In genomic region chr7:80848841-80849240, GRCh38 we compare ENCODE assay signal across 22 cellular contexts.
"Had no signal": no experiment of that assay in that cellular context is flagged by ENCODE, and none has a peak within 500 bp of the region (broad histone marks: within the 10 kb centered on the region; RNA-seq: fewer than 3 reads in every experiment).

No MANE protein-coding gene starts in this region.

- H3K9me3 Mint-ChIP-seq: activated naive CD8-positive, alpha-beta T cell treated with anti-CD3 and anti-CD28 coated beads for 36 hours had no signal

- H3K4me3 ChIP-seq: breast epithelium, colonic mucosa, dorsolateral prefrontal cortex, hepatocyte, left lung, ovary, psoas muscle, upper lobe of left lung had no signal

- H3K36me3 Mint-ChIP-seq: activated naive CD8-positive, alpha-beta T cell treated with anti-CD3 and anti-CD28 coated beads for 36 hours; naive thymus-derived CD8-positive, alpha-beta T cell had no signal

- H3K27ac ChIP-seq: breast epithelium, colonic mucosa, dorsolateral prefrontal cortex, hepatocyte, left lung, ovary, psoas muscle, upper lobe of left lung had no signal

- ATAC-seq: effector memory CD8-positive, alpha-beta T cell; esophagus mucosa; left lung; naive thymus-derived CD8-positive, alpha-beta T cell; psoas muscle; right cardiac atrium; stimulated activated naive CD8-positive, alpha-beta T cell treated with anti-CD3 and anti-CD28 coated beads, Interleukin-15, Interleukin-2, amounts not matched to agents 100 U/mL and 50 U/mL, for 24 hours had no signal

- H3K36me3 ChIP-seq: breast epithelium, colonic mucosa, left lung, ovary, upper lobe of left lung had no signal

- H3K4me1 ChIP-seq: colonic mucosa, left lung, upper lobe of left lung had no signal

- H3K4me1 Mint-ChIP-seq: activated naive CD8-positive, alpha-beta T cell treated with anti-CD3 and anti-CD28 coated beads for 36 hours; naive thymus-derived CD8-positive, alpha-beta T cell had no signal

- H3K27me3 Mint-ChIP-seq: activated naive CD8-positive, alpha-beta T cell treated with anti-CD3 and anti-CD28 coated beads for 36 hours; effector memory CD8-positive, alpha-beta T cell; naive thymus-derived CD8-positive, alpha-beta T cell had no signal

- H3K9me3 ChIP-seq: breast epithelium, colonic mucosa, left lung, ovary, psoas muscle, upper lobe of left lung had no signal

- H3K27me3 ChIP-seq: breast epithelium, colonic mucosa, dorsolateral prefrontal cortex, hepatocyte, left lung, ovary, upper lobe of left lung had no signal

- H3K27ac Mint-ChIP-seq: activated naive CD8-positive, alpha-beta T cell treated with anti-CD3 and anti-CD28 coated beads for 36 hours; effector memory CD8-positive, alpha-beta T cell; naive thymus-derived CD8-positive, alpha-beta T cell; T-helper 2 cell treated with Interferon-gamma antibody and Interleukin-4, amounts not matched to agents 5 μg/mL and 100 μg/mL, for 36 hours had no signal

- H3K4me3 Mint-ChIP-seq: activated naive CD8-positive, alpha-beta T cell treated with anti-CD3 and anti-CD28 coated beads for 36 hours; effector memory CD8-positive, alpha-beta T cell; naive thymus-derived CD8-positive, alpha-beta T cell; T-helper 2 cell treated with Interferon-gamma antibody and Interleukin-4, amounts not matched to agents 5 μg/mL and 100 μg/mL, for 36 hours had no signal

- DNase-seq: activated CD4-positive, alpha-beta T cell treated with anti-CD3 and anti-CD28 coated beads for 1 hour; activated CD8-positive, alpha-beta memory T cell treated with anti-CD3 and anti-CD28 coated beads, Interleukin-2, amount 50 U/mL, for 48 hours; activated naive CD4-positive, alpha-beta T cell treated with Interleukin-2 at 50 U/mL for 16 hours; activated naive CD8-positive, alpha-beta T cell treated with anti-CD3 and anti-CD28 coated beads for 36 hours; activated T-cell treated with anti-CD3 and anti-CD28 coated beads, Interleukin-2, amount 50 U/mL, for 48 hours; colonic mucosa; dorsolateral prefrontal cortex; effector memory CD8-positive, alpha-beta T cell; glutamatergic neuron; kidney glomerular epithelial cell; left lung; naive thymus-derived CD8-positive, alpha-beta T cell; ovary; psoas muscle; right cardiac atrium; stimulated activated CD4-positive, alpha-beta T cell treated with anti-CD3 and anti-CD28 coated beads, Interleukin-4, amount 100 ng/mL, for 4 hours; stimulated activated naive CD8-positive, alpha-beta T cell treated with anti-CD3 and anti-CD28 coated beads, Interleukin-15, Interleukin-2, amounts not matched to agents 100 U/mL and 50 U/mL, for 24 hours; upper lobe of left lung had no signal
